In genomic region chr7:79459381-79459780, GRCh38 we compare ENCODE assay signal across 1 cellular context.
TF ChIP-seq lines count a peak whose summit lies in the region.

No MANE protein-coding gene starts in this region.

TF ChIP-seq in GM12878, 131 proteins besides CTCF, POLR2A, EP300 and RAD21:
- no peak for TF ChIP-seq REST (IDR thresholded peaks at IDR 0.05; ENCODE audit: low read depth, low read length)
- TF ChIP-seq USF2 (IDR thresholded peaks at IDR 0.05; ENCODE audit: borderline replicate concordance, low read depth, low read length), result no peak
